In genomic region chr21:44752701-44753235, GRCh38 we compare ENCODE assay signal across 17 cellular contexts. TPM values are rescaled to one million over a fixed set of nuclear protein-coding genes. Genes with fewer than 3 reads are reported as not detected.
DNase-seq lines count a peak whose midpoint lies in the region; ATAC-seq lines count a peak whose summit lies in the region.
"Had no signal": no experiment of that assay in that cellular context is flagged by ENCODE, and none has a peak within 500 bp of the region (broad histone marks: within the 10 kb centered on the region; RNA-seq: fewer than 3 reads in every experiment).

No MANE protein-coding gene starts in this region.

- intact Hi-C loops in sciatic nerve (cut with DNase I), result no loop called here

- H3K27ac ChIP-seq in epithelial cell of prostate, result no peak overlapping the region
- H3K27ac ChIP-seq: upper lobe of right lung had no signal

- peak; percentile 13 for DNase-seq in SIG-M5 treated with dmso at 0.1 percent for 504 hours (lab: John Stamatoyannopoulos, UW; ENCODE audit: unreplicated experiment)
- no peak for DNase-seq in SIG-M5 (lab: John Stamatoyannopoulos, UW)
- peak; percentile 71 for DNase-seq in NCI-H69 (lab: John Stamatoyannopoulos, UW)
- DNase-seq in epithelial cell of prostate (ENCODE audit: low read depth, low spot score), result peak; percentile 90
- peak; percentile 13 for DNase-seq in sciatic nerve (ENCODE audit: low spot score)
- no peak for DNase-seq in amniotic stem cell (lab: John Stamatoyannopoulos, UW)
- DNase-seq: activated CD8-positive, alpha-beta T cell treated with anti-CD3 and anti-CD28 coated beads for 36 hours; activated naive CD4-positive, alpha-beta T cell treated with anti-CD3 and anti-CD28 coated beads, Interleukin-2, amount 10 ng/mL, durations not matched to agents 7 days and 5 days; naive B cell; NCI-H1694 treated with DMSO at 0.1 percent for 48 hours; stimulated activated CD4-positive, alpha-beta T cell treated with anti-CD3 and anti-CD28 coated beads, Interleukin-12 subunit alpha, Interleukin-12 subunit beta, amount 100 ng/mL, for 4 hours had no signal

- ATAC-seq in sciatic nerve, result no peak
- no peak for ATAC-seq in HG03571 (IDR thresholded peaks at IDR 0.05; ENCODE audit: unreplicated experiment)
- ATAC-seq in HG03097 (IDR thresholded peaks at IDR 0.05; ENCODE audit: low FRiP score, unreplicated experiment), result no peak
- ATAC-seq: activated CD8-positive, alpha-beta T cell treated with anti-CD3 and anti-CD28 coated beads for 36 hours; upper lobe of right lung had no signal

RNA-seq across cellular contexts. Expression of gene TSPEAR, which starts 41.4 kb away (rescaled TPM):
- total RNA-seq in sciatic nerve, result not detected
- total RNA-seq: activated CD8-positive, alpha-beta T cell treated with anti-CD3 and anti-CD28 coated beads for 36 hours; fibroblast of villous mesenchyme; T-helper 1 cell treated with Interleukin-12 subunit alpha and Interleukin-12 subunit beta and Interleukin-4 antibody, amounts not matched to agents 30 ng/mL and 1 ng/mL, for 36 hours had no signal

RNA-seq across cellular contexts. Expression of gene UBE2G2, which starts 48.9 kb away (rescaled TPM):
- total RNA-seq in sciatic nerve, result 78.0 TPM

RNA-seq across cellular contexts. Expression of gene KRTAP10-12, which starts 55.8 kb away (rescaled TPM):
- total RNA-seq in sciatic nerve, result not detected
- total RNA-seq: activated CD8-positive, alpha-beta T cell treated with anti-CD3 and anti-CD28 coated beads for 36 hours; chondrocyte; fibroblast of villous mesenchyme; T-helper 1 cell treated with Interleukin-12 subunit alpha and Interleukin-12 subunit beta and Interleukin-4 antibody, amounts not matched to agents 30 ng/mL and 1 ng/mL, for 36 hours; upper lobe of right lung had no signal

Comparison
In these comparisons a context has a peak if more than half of its experiments do, and no peak if none do; other contexts are left out.
1. DNase-seq: peak in SIG-M5 treated with dmso at 0.1 percent for 504 hours (single experiment), NCI-H69 (single experiment), epithelial cell of prostate (single experiment) and sciatic nerve (single experiment); none in SIG-M5 (single experiment) and amniotic stem cell (single experiment).